11 cellular contexts compared by ENCODE assay signal in the genomic region with DNA sequence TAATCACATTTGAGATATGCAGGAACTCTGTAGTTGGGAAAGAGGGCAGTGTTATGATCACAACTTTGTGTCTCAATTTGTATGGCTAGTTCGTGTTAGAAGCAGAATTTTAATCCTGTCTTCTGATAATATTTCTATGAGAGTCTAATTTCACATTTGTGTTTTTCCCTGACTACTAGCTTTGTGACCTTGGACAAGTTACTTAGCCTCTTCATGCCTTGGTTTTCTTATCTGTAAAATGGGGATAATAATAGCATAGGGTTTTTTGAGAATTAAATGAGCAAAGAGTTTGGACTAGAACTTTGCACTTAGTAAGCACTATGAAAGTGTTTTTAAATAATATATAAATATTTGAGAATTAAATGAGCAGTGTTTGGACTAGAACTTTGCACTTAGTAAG.
"Had no signal": no experiment of that assay in that cellular context is flagged by ENCODE, and none has a peak within 500 bp of the region (broad histone marks: within the 10 kb centered on the region; RNA-seq: fewer than 3 reads in every experiment).

No MANE protein-coding gene starts in this region.

- FAIRE-seq: H1, H54 had no signal

- H2AFZ ChIP-seq: GM23248 had no signal

- H3K9ac ChIP-seq: GM23248 had no signal

- H3K27ac Mint-ChIP-seq: GM23338, HFFc6 had no signal

- H3K4me3 ChIP-seq: GM23248, GM23338, HAP-1 had no signal

- H3K4me2 ChIP-seq: GM23338 had no signal

- ATAC-seq: GM23338, HCT116 had no signal

- H3K36me3 ChIP-seq: HAP-1 had no signal

- DNase-seq: GM23248, GOT3, H7, H9, HCEC 1CT, HFFc6 had no signal

- H3K9me3 Mint-ChIP-seq: GM23338, H9, HFFc6 had no signal

- H3K4me1 ChIP-seq: HAP-1 had no signal

- H3K9me3 ChIP-seq: HAP-1 had no signal

- H3K27ac ChIP-seq: GM23248 had no signal

- H3K4me3 Mint-ChIP-seq: GM23338, H9, HFFc6 had no signal
